Comparison of ENCODE assay signal across 9 cellular contexts in the genomic region with DNA sequence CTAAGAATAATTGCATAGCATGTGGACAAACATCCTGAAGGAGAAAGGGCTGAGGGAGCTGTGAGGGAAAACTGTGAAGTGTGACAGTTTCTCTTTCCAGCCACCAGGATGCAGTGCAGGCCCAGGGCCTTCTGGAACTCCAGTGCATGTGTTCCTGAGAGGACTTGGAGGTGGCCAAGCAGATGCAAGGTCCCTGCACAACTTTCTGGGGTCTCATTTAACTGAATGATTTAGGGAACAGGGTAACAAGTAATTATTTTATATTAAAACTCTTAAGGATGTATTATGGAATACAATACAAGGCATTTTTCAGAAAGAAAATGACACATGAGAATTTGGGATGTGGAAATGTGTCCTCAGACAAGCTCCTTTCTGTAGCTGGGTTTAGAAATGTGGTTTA.
A peak's percentile ranks its signal among the peaks of the same experiment; 100 is the strongest.
DNase-seq lines count a peak whose midpoint lies in the region; ATAC-seq, FAIRE-seq and TF ChIP-seq lines count a peak whose summit lies in the region.
"Had no signal": no experiment of that assay in that cellular context is flagged by ENCODE, and none has a peak within 500 bp of the region (broad histone marks: within the 10 kb centered on the region; RNA-seq: fewer than 3 reads in every experiment).

No MANE protein-coding gene starts in this region.

- H3K4me1 Mint-ChIP-seq in HFFc6 (ENCODE audit: low read depth): 0 out of 2 replicates have a peak, but pooled peaks cover 5% of the 10 kb centered on the region

- FAIRE-seq in TTC549 (lab: Jason Lieb, UNC): peak; percentile 79

- no peak overlapping the region for H3K4me3 ChIP-seq in lower lobe of right lung
- H3K4me3 ChIP-seq in thyroid gland (replicated peaks in 1 of 3): no peak overlapping the region
- H3K4me3 ChIP-seq: BLaER1 had no signal

- H3K9me3 ChIP-seq in lower lobe of right lung: no peaks in the 10 kb centered on the region
- no peaks in the 10 kb centered on the region for H3K9me3 ChIP-seq in thyroid gland
- H3K9me3 ChIP-seq: BLaER1 had no signal

- no peaks in the 10 kb centered on the region; the same call in 1 of the 2 replicates for H3K27me3 Mint-ChIP-seq in HFFc6 (ENCODE audit: insufficient read depth)

- TF ChIP-seq CTCF in HFFc6 (IDR thresholded peaks at IDR 0.05) (peak; percentile 93), lower lobe of right lung (IDR thresholded peaks at IDR 0.05) (peak; percentile 76), thyroid gland (IDR thresholded peaks at IDR 0.05) (peak; percentile 46 to 94 (median 85))

- H3K36me3 ChIP-seq in lower lobe of right lung (no peaks in the 10 kb centered on the region), thyroid gland (no peaks in the 10 kb centered on the region)
- H3K36me3 ChIP-seq: BLaER1 had no signal

- H3K9me3 Mint-ChIP-seq in HFFc6: no peaks in the 10 kb centered on the region

- TF ChIP-seq POLR2A in thyroid gland (IDR thresholded peaks at IDR 0.05): no peak

- no peak overlapping the region for H3K4me3 Mint-ChIP-seq in HFFc6

- no peak overlapping the region for H3K27ac ChIP-seq in lower lobe of right lung
- H3K27ac ChIP-seq in thyroid gland: no peak overlapping the region
- H3K27ac ChIP-seq: BLaER1 had no signal

- no peaks in the 10 kb centered on the region for H3K36me3 Mint-ChIP-seq in HFFc6 (ENCODE audit: low read depth)

- H3K27me3 ChIP-seq in lower lobe of right lung (ENCODE audit: low read depth): no peaks in the 10 kb centered on the region
- no peaks in the 10 kb centered on the region for H3K27me3 ChIP-seq in thyroid gland
- H3K27me3 ChIP-seq: BLaER1 had no signal

- peak; percentile 89 to 97 for ATAC-seq in lower lobe of right lung

- intact Hi-C loops in lower lobe of right lung (cut with DNase I): no loop called here
- intact Hi-C loops in thyroid gland (cut with DNase I): loop anchor here (5.0 kb wide), 1 partner anchor 148 kb away; the partner anchor contains the start of gene C1orf52

- no peaks in the 10 kb centered on the region for H3K4me1 ChIP-seq in lower lobe of right lung
- no peaks in the 10 kb centered on the region for H3K4me1 ChIP-seq in thyroid gland
- H3K4me1 ChIP-seq: BLaER1 had no signal

- DNase-seq in NCI-H1436 (lab: John Stamatoyannopoulos, UW) (peak; percentile 53), NCI-H1436 treated with DMSO at 0.1 percent for 48 hours (lab: John Stamatoyannopoulos, UW) (no peak), HFFc6 (peak; percentile 57), NCI-H2029 treated with DMSO at 0.1 percent for 48 hours (lab: John Stamatoyannopoulos, UW) (peak; percentile 52), ecto neural progenitor cell (ENCODE audit: low spot score) (peak; percentile 63), lower lobe of right lung (peak; percentile 64), thyroid gland (peak; percentile 65 to 68)

- H3K27ac Mint-ChIP-seq in HFFc6: no peak overlapping the region
